Comparison of ENCODE assay signal across 23 cellular contexts in the genomic region with DNA sequence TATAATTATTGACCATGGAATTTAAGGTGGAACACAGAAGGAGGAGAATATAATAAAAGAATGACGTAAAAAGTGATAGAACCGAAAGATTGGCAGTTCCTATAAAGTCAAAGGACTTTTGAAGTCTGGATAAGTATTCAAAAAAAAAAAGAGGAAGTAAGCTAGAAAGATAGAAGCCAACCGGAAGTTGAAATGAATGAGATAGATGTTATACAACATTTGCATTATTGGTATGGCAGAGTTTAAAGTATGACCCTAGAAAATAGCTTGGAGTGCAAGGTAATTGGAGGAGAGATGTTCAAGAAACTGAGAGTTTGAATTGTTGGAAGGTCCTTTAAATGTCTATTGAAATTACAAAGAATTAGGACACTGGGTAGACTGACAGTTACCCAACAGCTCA.
DNase-seq lines count a peak whose midpoint lies in the region; ATAC-seq, FAIRE-seq and TF ChIP-seq lines count a peak whose summit lies in the region.
"Had no signal": no experiment of that assay in that cellular context is flagged by ENCODE, and none has a peak within 500 bp of the region (broad histone marks: within the 10 kb centered on the region; RNA-seq: fewer than 3 reads in every experiment).

No MANE protein-coding gene starts in this region.

- H2AFZ ChIP-seq in K562 (ENCODE audit: low read depth, low read length) = no peak overlapping the region

- H3K79me2 ChIP-seq in K562 (ENCODE audit: control insufficient read depth, insufficient read depth, low read length) = no peaks in the 10 kb centered on the region

- CTCF ChIA-PET in K562 (lab: Yijun Ruan, JAX; ENCODE audit: low intra/inter-chr PET ratio) = no interaction called here

- H3K9me1 ChIP-seq in K562 (ENCODE audit: control insufficient read depth, insufficient read depth, low read length) = no peaks in the 10 kb centered on the region

- H3K27me3 Mint-ChIP-seq in HFFc6 (ENCODE audit: insufficient read depth) (no peaks in the 10 kb centered on the region), endodermal cell (ENCODE audit: insufficient read depth) (no peaks in the 10 kb centered on the region)
- H3K27me3 Mint-ChIP-seq: naive thymus-derived CD4-positive, alpha-beta T cell; stimulated activated naive CD8-positive, alpha-beta T cell treated with anti-CD3 and anti-CD28 coated beads, Interleukin-15, Interleukin-2, amounts not matched to agents 100 ng/mL and 50 ng/mL, for 24 hours had no signal

- H3K36me3 ChIP-seq in K562 (ENCODE audit: control insufficient read depth, insufficient read depth, low read length) (no peaks in the 10 kb centered on the region), transverse colon (peaks cover 0 to under 1% (median 0%) of the 10 kb centered on the region in 4 donors), endodermal cell (ENCODE audit: control insufficient read depth, insufficient read depth, low read length) (no peaks in the 10 kb centered on the region)
- H3K36me3 ChIP-seq: Peyer's patch, prostate gland, spleen had no signal

- FAIRE-seq in K562 (lab: Jason Lieb, UNC) = no peak
- FAIRE-seq: astrocyte, urothelium cell line had no signal

- H3K9me3 Mint-ChIP-seq in HFFc6 (no peaks in the 10 kb centered on the region), endodermal cell (no peaks in the 10 kb centered on the region)
- H3K9me3 Mint-ChIP-seq: naive thymus-derived CD4-positive, alpha-beta T cell; stimulated activated naive CD8-positive, alpha-beta T cell treated with anti-CD3 and anti-CD28 coated beads, Interleukin-15, Interleukin-2, amounts not matched to agents 100 ng/mL and 50 ng/mL, for 24 hours had no signal

- in situ Hi-C loops in K562 (cut with MboI) = no loop called here
- in situ Hi-C loops in transverse colon (cut with MboI; ENCODE audit: low pct_ligation_motif_present in 1 of 4, low pct_unique_long_range_greater_than_20kb in 1 of 4, low sequenced_read_pairs in 3 of 4) = no loop called here

- no TSS peak for BruUV-seq in K562 (replicated peaks; lab: Mats Ljungman, UMichigan)

- H3K4me1 Mint-ChIP-seq in HFFc6 (ENCODE audit: low read depth) (peaks cover 22% of the 10 kb centered on the region), endodermal cell (no peaks in the 10 kb centered on the region)
- H3K4me1 Mint-ChIP-seq: naive thymus-derived CD4-positive, alpha-beta T cell had no signal

- TF ChIP-seq EP300 in K562 (IDR thresholded peaks at IDR 0.05; ENCODE audit: low read length) (no peak), transverse colon (IDR thresholded peaks at IDR 0.05; ENCODE audit: low read depth) (no peak)

- 17% methylated on average over 3 of the region's 3 CpGs for WGBS in K562 (ENCODE audit: insufficient coverage, low coverage, missing lambda C conversion rate)
- 45 to 52% methylated on average over 3 of the region's 3 CpGs for WGBS in transverse colon (ENCODE audit: low coverage in 1 of 2), 2 donors
- WGBS in endodermal cell (ENCODE audit: insufficient coverage in 1 of 2, insufficient read length in 1 of 2), 2 experiments = 94 to 97% methylated on average over 3 of the region's 3 CpGs

- TF ChIP-seq CTCF in K562 (IDR thresholded peaks at IDR 0.05 in 2 of 3, conservative IDR thresholded peaks at IDR 0.05 in 1 of 3; ENCODE audit: insufficient read depth in 2 of 3, low read depth in 1 of 3, low read length in 3 of 3) (no peak), HFFc6 (IDR thresholded peaks at IDR 0.05) (no peak), transverse colon (IDR thresholded peaks at IDR 0.05) (no peak), endodermal cell (conservative IDR thresholded peaks at IDR 0.05) (no peak)

- TF ChIP-seq RAD21 in K562 (CRISPR knock-in tag; conservative IDR thresholded peaks at IDR 0.05 in 1 of 2, IDR thresholded peaks at IDR 0.05 in 1 of 2) = no peak

- H3K27me3 ChIP-seq in K562 (ENCODE audit: control insufficient read depth in 2 of 2, insufficient read depth in 2 of 2, low read length in 2 of 2) (no peaks in the 10 kb centered on the region), transverse colon (no peaks in the 10 kb centered on the region), endodermal cell (ENCODE audit: control insufficient read depth, insufficient read depth, low read length, poor library complexity, severe bottlenecking) (no peaks in the 10 kb centered on the region)
- H3K27me3 ChIP-seq: Peyer's patch, spleen had no signal

- peaks cover 2% of the 10 kb centered on the region; the same call in 1 of the 2 replicates for H3K9me3 ChIP-seq in K562 (replicated peaks; ENCODE audit: control insufficient read depth, insufficient read depth, low read depth, low read length)
- H3K9me3 ChIP-seq in transverse colon = no peaks in the 10 kb centered on the region
- no peaks in the 10 kb centered on the region for H3K9me3 ChIP-seq in endodermal cell (ENCODE audit: control insufficient read depth, low read length)
- H3K9me3 ChIP-seq: Caco-2, Peyer's patch, prostate gland, spleen had no signal

- no peak overlapping the region for H3K27ac Mint-ChIP-seq in HFFc6
- H3K27ac Mint-ChIP-seq in endodermal cell = no peak overlapping the region
- H3K27ac Mint-ChIP-seq: naive thymus-derived CD4-positive, alpha-beta T cell; stimulated activated naive CD8-positive, alpha-beta T cell treated with anti-CD3 and anti-CD28 coated beads, Interleukin-15, Interleukin-2, amounts not matched to agents 100 ng/mL and 50 ng/mL, for 24 hours had no signal

- H3K36me3 Mint-ChIP-seq in HFFc6 (ENCODE audit: low read depth) = no peaks in the 10 kb centered on the region
- no peaks in the 10 kb centered on the region for H3K36me3 Mint-ChIP-seq in endodermal cell (ENCODE audit: low read depth)

- no peaks in the 10 kb centered on the region for H3K4me1 ChIP-seq in K562 (replicated peaks in 1 of 2; ENCODE audit: control insufficient read depth in 2 of 2, insufficient read depth in 2 of 2, low read length in 2 of 2)
- H3K4me1 ChIP-seq in transverse colon = no peaks in the 10 kb centered on the region
- H3K4me1 ChIP-seq in endodermal cell (ENCODE audit: control insufficient read depth, insufficient read depth, low read length) = no peaks in the 10 kb centered on the region
- H3K4me1 ChIP-seq: Caco-2, Peyer's patch, prostate gland, spleen had no signal

- H3K4me2 ChIP-seq in K562 (ENCODE audit: insufficient read depth, low read length) = no peak overlapping the region
- H3K4me2 ChIP-seq: KMS-11 had no signal

- intact Hi-C loops in K562 (cut with micrococcal nuclease) = no loop called here
- intact Hi-C loops in transverse colon (cut with DNase I; ENCODE audit: low total_unique reads) = no loop called here

- no peak for TF ChIP-seq POLR2A in K562 (conservative IDR thresholded peaks at IDR 0.05)
- no peak for TF ChIP-seq POLR2A in transverse colon (IDR thresholded peaks at IDR 0.05)

- H3K4me3 Mint-ChIP-seq in HFFc6 = no peak overlapping the region
- no peak overlapping the region for H3K4me3 Mint-ChIP-seq in endodermal cell
- H3K4me3 Mint-ChIP-seq: naive thymus-derived CD4-positive, alpha-beta T cell; stimulated activated naive CD8-positive, alpha-beta T cell treated with anti-CD3 and anti-CD28 coated beads, Interleukin-15, Interleukin-2, amounts not matched to agents 100 ng/mL and 50 ng/mL, for 24 hours had no signal

- no peak overlapping the region for H3K27ac ChIP-seq in K562 (ENCODE audit: extremely low read depth, low read depth, low read length)
- H3K27ac ChIP-seq in transverse colon = no peak overlapping the region
- H3K27ac ChIP-seq in endodermal cell (ENCODE audit: low read depth, low read length) = no peak overlapping the region
- H3K27ac ChIP-seq: coronary artery, HL-60, KMS-11, Peyer's patch, prostate gland, spleen had no signal

- POLR2A ChIA-PET in K562 (lab: Yijun Ruan, JAX) = no interaction called here

- H4K20me1 ChIP-seq in K562 (replicated peaks; ENCODE audit: control insufficient read depth, insufficient read depth, low read length) = no peaks in the 10 kb centered on the region

- ATAC-seq in GM18519 (IDR thresholded peaks at IDR 0.05; ENCODE audit: low FRiP score, unreplicated experiment) (peak; percentile 78), HG02973 (IDR thresholded peaks at IDR 0.05; ENCODE audit: unreplicated experiment) (peak; percentile 81), K562 (no peak)
- ATAC-seq: naive thymus-derived CD4-positive, alpha-beta T cell had no signal

- H3K4me3 ChIP-seq in K562 (no peak overlapping the region), transverse colon (no peak overlapping the region), endodermal cell (ENCODE audit: low read length) (no peak overlapping the region)
- H3K4me3 ChIP-seq: coronary artery, Peyer's patch, prostate gland, spleen had no signal

- DNase-seq in MV-4-11 (lab: John Stamatoyannopoulos, UW) (peak; percentile 76), K562 (ENCODE audit: extremely low read depth in 1 of 4, low spot score in 3 of 4) (no peak), HFFc6 (no peak), transverse colon (no peak), pons (ENCODE audit: low spot score) (no peak), endodermal cell (no peak)
- DNase-seq: activated CD4-positive, CD25-positive, alpha-beta regulatory T cell; Caco-2; GDM1; naive thymus-derived CD4-positive, alpha-beta T cell; NCI-H1694 treated with DMSO at 0.1 percent for 48 hours; NCI-H510A treated with DMSO at 0.1 percent for 48 hours; Peyer's patch; spleen had no signal

- no peak overlapping the region for H3K9ac ChIP-seq in K562 (ENCODE audit: insufficient read depth in 1 of 2, low read depth in 2 of 2, low read length in 2 of 2)
- H3K9ac ChIP-seq in endodermal cell (ENCODE audit: extremely low read depth, low read length, poor library complexity, severe bottlenecking) = no peak overlapping the region
- H3K9ac ChIP-seq: KMS-11 had no signal

TF ChIP-seq in K562, 482 proteins besides CTCF, POLR2A, EP300 and RAD21 (continues in another document):
- TF ChIP-seq CBFA2T3 (IDR thresholded peaks at IDR 0.05) (no peak), GABPA (tag; conservative IDR thresholded peaks at IDR 0.05; ENCODE audit: low read depth) (0 out of 2 replicates have a peak, but pooled peaks have one; percentile 24)
